ENCODE assay signal across 2 cellular contexts in the genomic region with DNA sequence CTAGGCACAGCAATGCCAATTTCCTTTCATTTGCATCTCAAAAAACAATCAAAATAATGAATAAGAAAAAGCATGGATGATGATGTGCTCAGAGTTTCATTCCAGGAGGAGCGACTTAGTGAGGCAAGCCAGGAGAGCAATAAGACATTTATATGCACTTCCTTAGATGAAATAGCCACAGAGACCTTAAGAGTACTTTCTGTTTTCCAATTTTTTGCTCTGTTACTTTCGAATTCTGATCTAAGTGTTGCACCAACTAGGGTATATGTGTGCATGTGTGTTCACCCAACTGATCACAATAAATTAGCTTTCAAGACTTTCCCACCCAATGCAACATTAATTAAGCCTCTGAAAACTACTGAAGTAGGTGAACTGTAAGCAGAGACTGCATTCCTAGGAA.
TF ChIP-seq lines count a peak whose summit lies in the region.

No MANE protein-coding gene starts in this region.

TF ChIP-seq in endothelial cell of umbilical vein, 7 proteins besides CTCF, POLR2A, EP300 and RAD21 (continued from another document):
- TF ChIP-seq FOS (IDR thresholded peaks at IDR 0.05; ENCODE audit: borderline replicate concordance, insufficient read depth, low read length) (no peak), POLR2AphosphoS5 (IDR thresholded peaks at IDR 0.05; ENCODE audit: insufficient read depth, low read depth, low read length) (no peak)

TF ChIP-seq in neural cell, 6 proteins besides CTCF, POLR2A, EP300 and RAD21 (continued from another document):
- TF ChIP-seq, protein P1, sequence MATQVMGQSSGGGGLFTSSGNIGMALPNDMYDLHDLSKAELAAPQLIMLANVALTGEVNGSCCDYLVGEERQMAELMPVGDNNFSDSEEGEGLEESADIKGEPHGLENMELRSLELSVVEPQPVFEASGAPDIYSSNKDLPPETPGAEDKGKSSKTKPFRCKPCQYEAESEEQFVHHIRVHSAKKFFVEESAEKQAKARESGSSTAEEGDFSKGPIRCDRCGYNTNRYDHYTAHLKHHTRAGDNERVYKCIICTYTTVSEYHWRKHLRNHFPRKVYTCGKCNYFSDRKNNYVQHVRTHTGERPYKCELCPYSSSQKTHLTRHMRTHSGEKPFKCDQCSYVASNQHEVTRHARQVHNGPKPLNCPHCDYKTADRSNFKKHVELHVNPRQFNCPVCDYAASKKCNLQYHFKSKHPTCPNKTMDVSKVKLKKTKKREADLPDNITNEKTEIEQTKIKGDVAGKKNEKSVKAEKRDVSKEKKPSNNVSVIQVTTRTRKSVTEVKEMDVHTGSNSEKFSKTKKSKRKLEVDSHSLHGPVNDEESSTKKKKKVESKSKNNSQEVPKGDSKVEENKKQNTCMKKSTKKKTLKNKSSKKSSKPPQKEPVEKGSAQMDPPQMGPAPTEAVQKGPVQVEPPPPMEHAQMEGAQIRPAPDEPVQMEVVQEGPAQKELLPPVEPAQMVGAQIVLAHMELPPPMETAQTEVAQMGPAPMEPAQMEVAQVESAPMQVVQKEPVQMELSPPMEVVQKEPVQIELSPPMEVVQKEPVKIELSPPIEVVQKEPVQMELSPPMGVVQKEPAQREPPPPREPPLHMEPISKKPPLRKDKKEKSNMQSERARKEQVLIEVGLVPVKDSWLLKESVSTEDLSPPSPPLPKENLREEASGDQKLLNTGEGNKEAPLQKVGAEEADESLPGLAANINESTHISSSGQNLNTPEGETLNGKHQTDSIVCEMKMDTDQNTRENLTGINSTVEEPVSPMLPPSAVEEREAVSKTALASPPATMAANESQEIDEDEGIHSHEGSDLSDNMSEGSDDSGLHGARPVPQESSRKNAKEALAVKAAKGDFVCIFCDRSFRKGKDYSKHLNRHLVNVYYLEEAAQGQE (IDR thresholded peaks at IDR 0.05; ENCODE audit: borderline replicate concordance), result no peak
- TF ChIP-seq POLR2AphosphoS5 (IDR thresholded peaks at IDR 0.05), result no peak
TF ChIP-seq in neural cell: peak in this region for 0.
